Comparison of ENCODE assay signal across 9 cellular contexts in genomic region chr17:68199837-68200688, GRCh38. TPM values are rescaled to one million over a fixed set of nuclear protein-coding genes. Genes with fewer than 3 reads are reported as not detected.
DNase-seq lines count a peak whose midpoint lies in the region; ATAC-seq and TF ChIP-seq lines count a peak whose summit lies in the region.
"Had no signal": no experiment of that assay in that cellular context is flagged by ENCODE, and none has a peak within 500 bp of the region (broad histone marks: within the 10 kb centered on the region; RNA-seq: fewer than 3 reads in every experiment).

No MANE protein-coding gene starts in this region.

- no peak for TF ChIP-seq CTCF in cardiac muscle cell (IDR thresholded peaks at IDR 0.05; ENCODE audit: low read depth, low read length)

- no peak overlapping the region for H3K27ac ChIP-seq in cardiac muscle cell
- H3K27ac ChIP-seq in thymus (ENCODE audit: low read depth): no peak overlapping the region

- peaks cover 49% of the 10 kb centered on the region for H3K4me1 Mint-ChIP-seq in activated T-cell treated with anti-CD3 and anti-CD28 coated beads, Interleukin-2, amount 50 U/mL, for 24 hours (ENCODE audit: low read depth)

- H3K27me3 ChIP-seq in cardiac muscle cell (peaks cover 99% of the 10 kb centered on the region), thymus (ENCODE audit: control insufficient read depth, insufficient read depth) (peaks cover 60% of the 10 kb centered on the region)

- H3K9me3 Mint-ChIP-seq in activated T-cell treated with anti-CD3 and anti-CD28 coated beads, Interleukin-2, amount 50 U/mL, for 24 hours: no peaks in the 10 kb centered on the region

- H3K36me3 Mint-ChIP-seq in activated T-cell treated with anti-CD3 and anti-CD28 coated beads, Interleukin-2, amount 50 U/mL, for 24 hours (ENCODE audit: low read depth): no peaks in the 10 kb centered on the region

- no peaks in the 10 kb centered on the region for H3K36me3 ChIP-seq in cardiac muscle cell
- no peaks in the 10 kb centered on the region for H3K36me3 ChIP-seq in thymus (ENCODE audit: control insufficient read depth, insufficient read depth)

- intact Hi-C loops in Right ventricle myocardium inferior (cut with DNase I): no loop called here

- H3K4me1 ChIP-seq in cardiac muscle cell (ENCODE audit: low read depth): peaks cover 18% of the 10 kb centered on the region
- peaks cover 34% of the 10 kb centered on the region for H3K4me1 ChIP-seq in thymus (ENCODE audit: control insufficient read depth, insufficient read depth, low read length)

- ATAC-seq in Right ventricle myocardium inferior (no peak), HG02852 (IDR thresholded peaks at IDR 0.05; ENCODE audit: unreplicated experiment) (no peak), HG03175 (IDR thresholded peaks at IDR 0.05; ENCODE audit: unreplicated experiment) (no peak)

- H3K4me3 ChIP-seq in cardiac muscle cell: peak overlapping the region; percentile 14
- H3K4me3 ChIP-seq in thymus (ENCODE audit: low read length): peak overlapping the region; percentile 33
- H3K4me3 ChIP-seq: lung had no signal

- WGBS in thymus: 3% methylated on average over 30 of the region's 30 CpGs

- peaks cover 42% of the 10 kb centered on the region for H3K27me3 Mint-ChIP-seq in activated T-cell treated with anti-CD3 and anti-CD28 coated beads, Interleukin-2, amount 50 U/mL, for 24 hours

- no peak overlapping the region for H3K27ac Mint-ChIP-seq in activated T-cell treated with anti-CD3 and anti-CD28 coated beads, Interleukin-2, amount 50 U/mL, for 24 hours

- no peak for DNase-seq in cardiac muscle cell (ENCODE audit: low read depth in 1 of 2, low spot score in 1 of 2)
- no peak for DNase-seq in Right ventricle myocardium inferior (ENCODE audit: missing footprints)
- DNase-seq in activated T-cell treated with anti-CD3 and anti-CD28 coated beads, Interleukin-2, amount 50 U/mL, for 24 hours: peak; percentile 58
- DNase-seq in iris pigment epithelial cell (ENCODE audit: low read depth): peak; percentile 16
- no peak for DNase-seq in NCI-H1417 treated with DMSO at 0.1 percent for 48 hours (lab: John Stamatoyannopoulos, UW)

- no peaks in the 10 kb centered on the region for H3K9me3 ChIP-seq in cardiac muscle cell (ENCODE audit: low read depth)
- H3K9me3 ChIP-seq in thymus (ENCODE audit: control insufficient read depth): no peaks in the 10 kb centered on the region

- peak overlapping the region; percentile 75 for H3K4me3 Mint-ChIP-seq in activated T-cell treated with anti-CD3 and anti-CD28 coated beads, Interleukin-2, amount 50 U/mL, for 24 hours

RNA-seq across cellular contexts. Expression of gene AMZ2, which starts 47.8 kb away (rescaled TPM):
- 63.1 and 69.2 TPM in 2 replicates for total RNA-seq in cardiac muscle cell
- 122 and 153 TPM in 2 replicates for polyA plus RNA-seq in cardiac muscle cell
- total RNA-seq in Right ventricle myocardium inferior: 89.8 TPM
- 112 TPM for polyA plus RNA-seq in thymus

Comparison
In these comparisons a context has a peak if more than half of its experiments do, and no peak if none do; other contexts are left out.
1. DNase-seq: peak in activated T-cell treated with anti-CD3 and anti-CD28 coated beads, Interleukin-2, amount 50 U/mL, for 24 hours (single experiment) and iris pigment epithelial cell (single experiment); none in cardiac muscle cell (0 of 2), Right ventricle myocardium inferior (single experiment) and NCI-H1417 treated with DMSO at 0.1 percent for 48 hours (single experiment).